In the genomic region with DNA sequence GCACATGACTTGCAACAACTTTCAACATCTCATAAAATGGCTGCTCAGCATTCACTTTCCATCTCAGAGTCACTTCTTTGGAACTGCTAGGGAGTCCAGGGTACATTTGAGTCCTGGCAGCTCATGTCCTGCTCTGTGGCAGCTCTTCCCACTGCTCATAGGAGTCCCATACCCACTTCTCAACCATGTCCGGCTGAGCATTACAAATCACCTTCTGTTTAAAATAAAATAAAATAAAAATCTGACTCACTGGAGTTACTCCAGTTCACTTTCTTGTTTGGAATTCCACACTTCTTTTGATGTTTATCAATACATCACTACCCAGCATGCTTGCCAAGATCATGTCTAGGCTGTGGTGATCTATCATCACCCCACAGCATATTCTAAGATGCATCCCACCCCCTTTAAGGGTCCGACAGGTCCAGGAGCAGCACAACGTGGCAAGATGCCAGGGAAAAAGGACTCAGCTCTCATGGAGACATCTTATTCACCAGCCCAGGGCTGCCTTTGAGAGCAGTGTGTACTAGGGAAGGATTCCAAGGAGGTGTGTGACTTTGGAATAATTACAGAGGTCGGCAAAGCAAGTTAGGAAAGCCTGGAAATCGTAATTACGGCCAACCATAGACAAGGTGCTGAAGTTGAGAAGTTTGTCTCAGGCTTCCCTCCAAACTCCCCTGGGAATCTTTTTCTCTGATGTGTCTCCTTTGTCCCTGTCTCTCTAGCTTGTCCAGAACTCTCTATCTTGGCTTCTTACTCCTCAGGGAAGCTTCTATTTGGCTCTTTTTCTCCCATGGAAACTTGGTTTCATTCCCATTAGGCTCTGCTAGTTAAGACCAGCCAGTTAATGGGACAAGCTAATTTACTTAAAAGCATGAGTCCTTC, we compare ENCODE assay signal across 13 cellular contexts.
A peak's percentile ranks its signal among the peaks of the same experiment; 100 is the strongest.
DNase-seq lines count a peak whose midpoint lies in the region; ATAC-seq, FAIRE-seq and TF ChIP-seq lines count a peak whose summit lies in the region.
"Had no signal": no experiment of that assay in that cellular context is flagged by ENCODE, and none has a peak within 500 bp of the region (broad histone marks: within the 10 kb centered on the region; RNA-seq: fewer than 3 reads in every experiment).

No MANE protein-coding gene starts in this region.

- H3K4me3 Mint-ChIP-seq in progenitor cell of endocrine pancreas (ENCODE audit: low read depth): no peak overlapping the region
- H3K4me3 Mint-ChIP-seq: T-cell had no signal

- H3K9me3 Mint-ChIP-seq in progenitor cell of endocrine pancreas (ENCODE audit: low read depth): no peaks in the 10 kb centered on the region
- H3K9me3 Mint-ChIP-seq: T-cell had no signal

- peak; percentile 67 for ATAC-seq in omental fat pad (ENCODE audit: low FRiP score)
- no peak for ATAC-seq in GM19397 (IDR thresholded peaks at IDR 0.05; ENCODE audit: unreplicated experiment)
- ATAC-seq: T-cell had no signal

- DNase-seq in Ammon's horn (ENCODE audit: low spot score) (peak; percentile 31), RCC 7860 (ENCODE audit: low spot score) (peak; percentile 39), epithelial cell of prostate (ENCODE audit: low read depth, low spot score) (no peak), omental fat pad (ENCODE audit: low spot score) (no peak), SKM-1 treated with dmso at 0.1 percent for 144 hours (lab: John Stamatoyannopoulos, UW; ENCODE audit: unreplicated experiment) (no peak), progenitor cell of endocrine pancreas (ENCODE audit: low spot score, unreplicated experiment) (no peak), mucosa of gallbladder (ENCODE audit: low spot score) (no peak)
- DNase-seq: activated CD4-positive, alpha-beta T cell treated with anti-CD3 and anti-CD28 coated beads, Interleukin-2, amount 50 U/mL, for 1 hour; cortex of kidney; T-cell; uterus had no signal

- peak; percentile 11 for FAIRE-seq in RCC 7860 (lab: Jason Lieb, UNC)
- FAIRE-seq: frontal cortex had no signal

- H3K27me3 Mint-ChIP-seq in progenitor cell of endocrine pancreas: peaks cover 5% of the 10 kb centered on the region

- peak overlapping the region; percentile 28 for H3K27ac ChIP-seq in epithelial cell of prostate
- H3K27ac ChIP-seq: uterus had no signal

- H3K36me3 Mint-ChIP-seq in progenitor cell of endocrine pancreas (ENCODE audit: insufficient read depth): no peaks in the 10 kb centered on the region
- H3K36me3 Mint-ChIP-seq: T-cell had no signal

- no peak for TF ChIP-seq CTCF in omental fat pad (IDR thresholded peaks at IDR 0.05)
- no peak for TF ChIP-seq CTCF in progenitor cell of endocrine pancreas (IDR thresholded peaks at IDR 0.05; ENCODE audit: unreplicated experiment)

- no peak overlapping the region for H3K27ac Mint-ChIP-seq in progenitor cell of endocrine pancreas
- H3K27ac Mint-ChIP-seq: T-cell had no signal

- no peaks in the 10 kb centered on the region for H3K4me1 Mint-ChIP-seq in progenitor cell of endocrine pancreas (ENCODE audit: low read depth)
- H3K4me1 Mint-ChIP-seq: T-cell had no signal

Comparison
In these comparisons a context has a peak if more than half of its experiments do, and no peak if none do; other contexts are left out.
1. DNase-seq: peak in Ammon's horn (single experiment) and RCC 7860 (single experiment); none in epithelial cell of prostate (single experiment), omental fat pad (single experiment), SKM-1 treated with dmso at 0.1 percent for 144 hours (single experiment), progenitor cell of endocrine pancreas (single experiment) and mucosa of gallbladder (single experiment).